ENCODE assay signal across 1 cellular context in the genomic region with DNA sequence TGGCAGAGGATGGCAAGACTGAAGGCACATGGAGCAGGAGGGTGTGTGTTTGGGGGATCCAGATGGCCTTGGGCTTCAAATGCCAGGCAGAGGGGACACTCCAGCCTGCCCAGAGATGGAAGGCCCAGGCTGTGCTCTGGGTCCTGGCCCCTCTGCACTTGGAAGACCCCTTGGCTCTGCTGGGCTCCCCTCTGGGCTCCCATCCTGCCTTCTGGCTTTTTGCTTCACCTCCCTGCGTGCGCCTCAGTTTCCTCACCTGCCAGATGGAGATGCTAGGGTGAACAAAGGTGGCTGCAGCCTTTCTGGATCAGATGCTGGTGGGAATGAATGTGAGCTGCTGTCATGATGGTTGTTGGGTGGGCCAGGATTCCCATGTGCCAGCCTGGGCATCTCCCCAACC.
TF ChIP-seq lines count a peak whose summit lies in the region.

No MANE protein-coding gene starts in this region.

TF ChIP-seq in H1, 55 proteins besides CTCF, POLR2A, EP300 and RAD21:
- TF ChIP-seq SRF (IDR thresholded peaks at IDR 0.05; ENCODE audit: low read depth, low read length) (no peak), POU5F1 (IDR thresholded peaks at IDR 0.05; ENCODE audit: low read depth, low read length) (no peak), TCF12 (IDR thresholded peaks at IDR 0.05; ENCODE audit: low read depth, low read length) (no peak), CHD2 (IDR thresholded peaks at IDR 0.05; ENCODE audit: low read length) (no peak), NRF1 (IDR thresholded peaks at IDR 0.05; ENCODE audit: low read depth, low read length) (no peak), GABPA (IDR thresholded peaks at IDR 0.05; ENCODE audit: borderline replicate concordance, insufficient read depth, low read length) (no peak), RXRA (IDR thresholded peaks at IDR 0.05; ENCODE audit: insufficient read depth, low read depth, low read length) (no peak), MAFK (IDR thresholded peaks at IDR 0.05; ENCODE audit: low read depth, low read length) (no peak), CBX8 (IDR thresholded peaks at IDR 0.05; ENCODE audit: borderline replicate concordance, low read depth, low read length) (no peak), TAF1 (IDR thresholded peaks at IDR 0.05; ENCODE audit: low read depth, low read length) (no peak), RNF2 (IDR thresholded peaks at IDR 0.05; ENCODE audit: borderline replicate concordance, low read depth, low read length, missing control alignments, poor library complexity, severe bottlenecking) (no peak), CBX5 (IDR thresholded peaks at IDR 0.05; ENCODE audit: low read depth, low read length) (no peak), TBP (IDR thresholded peaks at IDR 0.05; ENCODE audit: low read depth, low read length) (no peak), ASH2L (IDR thresholded peaks at IDR 0.05; ENCODE audit: low read length) (no peak), SP4 (IDR thresholded peaks at IDR 0.05; ENCODE audit: low read length) (no peak), KDM1A (IDR thresholded peaks at IDR 0.05; ENCODE audit: borderline replicate concordance, low read length) (no peak), HDAC6 (IDR thresholded peaks at IDR 0.05; ENCODE audit: low read depth, low read length) (no peak)
- TF ChIP-seq, protein P1, sequence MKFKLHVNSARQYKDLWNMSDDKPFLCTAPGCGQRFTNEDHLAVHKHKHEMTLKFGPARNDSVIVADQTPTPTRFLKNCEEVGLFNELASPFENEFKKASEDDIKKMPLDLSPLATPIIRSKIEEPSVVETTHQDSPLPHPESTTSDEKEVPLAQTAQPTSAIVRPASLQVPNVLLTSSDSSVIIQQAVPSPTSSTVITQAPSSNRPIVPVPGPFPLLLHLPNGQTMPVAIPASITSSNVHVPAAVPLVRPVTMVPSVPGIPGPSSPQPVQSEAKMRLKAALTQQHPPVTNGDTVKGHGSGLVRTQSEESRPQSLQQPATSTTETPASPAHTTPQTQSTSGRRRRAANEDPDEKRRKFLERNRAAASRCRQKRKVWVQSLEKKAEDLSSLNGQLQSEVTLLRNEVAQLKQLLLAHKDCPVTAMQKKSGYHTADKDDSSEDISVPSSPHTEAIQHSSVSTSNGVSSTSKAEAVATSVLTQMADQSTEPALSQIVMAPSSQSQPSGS (IDR thresholded peaks at IDR 0.05; ENCODE audit: low read length), result no peak
